Comparison of ENCODE assay signal across 7 cellular contexts in the genomic region with DNA sequence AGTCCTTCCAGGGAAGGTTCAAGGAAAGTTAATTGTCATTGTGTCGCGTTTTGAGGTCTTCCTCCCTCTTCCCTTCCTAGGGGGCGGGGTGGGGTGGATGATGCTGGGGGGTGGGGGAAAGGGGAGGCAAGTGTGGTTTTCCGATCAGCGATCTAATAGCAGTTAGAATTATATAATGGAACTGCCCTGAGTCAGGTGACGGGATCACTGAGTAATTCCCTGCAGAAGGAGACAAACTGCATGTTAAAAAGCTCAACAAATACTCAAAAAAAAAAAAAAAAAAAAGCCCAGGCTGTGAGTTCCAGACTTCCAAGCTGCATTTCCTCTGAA.
DNase-seq lines count a peak whose midpoint lies in the region; ATAC-seq lines count a peak whose summit lies in the region.

No MANE protein-coding gene starts in this region.

- H3K27me3 Mint-ChIP-seq in activated T-helper 2 cell treated with anti-CD3 and anti-CD28 coated beads, Interferon-gamma antibody, Interleukin-2, Interleukin-4, amounts not matched to agents 10 μg/mL and 5 μg/mL and 100 μg/mL, durations not matched to agents 14 hours and 24 hours and 36 hours (ENCODE audit: low read depth): peaks cover 46% of the 10 kb centered on the region
- H3K27me3 Mint-ChIP-seq in stimulated activated naive B cell treated with anti-CD40 and anti-IgM and Interleukin-4, amounts not matched to agents 10 μg/mL and 1 μg/mL and 100 μg/mL, for 72 hours: peaks cover 28 to 40% of the 10 kb centered on the region in 2 donors

- no peak overlapping the region for H3K27ac Mint-ChIP-seq in activated T-helper 2 cell treated with anti-CD3 and anti-CD28 coated beads, Interferon-gamma antibody, Interleukin-2, Interleukin-4, amounts not matched to agents 10 μg/mL and 5 μg/mL and 100 μg/mL, durations not matched to agents 14 hours and 24 hours and 36 hours
- H3K27ac Mint-ChIP-seq in stimulated activated naive B cell treated with anti-CD40 and anti-IgM and Interleukin-4, amounts not matched to agents 10 μg/mL and 1 μg/mL and 100 μg/mL, for 72 hours: peak overlapping the region; percentile 93

- no peaks in the 10 kb centered on the region for H3K36me3 Mint-ChIP-seq in activated T-helper 2 cell treated with anti-CD3 and anti-CD28 coated beads, Interferon-gamma antibody, Interleukin-2, Interleukin-4, amounts not matched to agents 10 μg/mL and 5 μg/mL and 100 μg/mL, durations not matched to agents 14 hours and 24 hours and 36 hours (ENCODE audit: low read depth)
- no peaks in the 10 kb centered on the region for H3K36me3 Mint-ChIP-seq in stimulated activated naive B cell treated with anti-CD40 and anti-IgM and Interleukin-4, amounts not matched to agents 10 μg/mL and 1 μg/mL and 100 μg/mL, for 72 hours

- H3K4me1 ChIP-seq in HUES48 (ENCODE audit: control insufficient read depth, insufficient read depth, low read length): peaks cover 32% of the 10 kb centered on the region

- H3K9me3 ChIP-seq in HUES48 (ENCODE audit: control insufficient read depth, insufficient read depth, low read length): no peaks in the 10 kb centered on the region
- H3K9me3 ChIP-seq in iPS-18c (ENCODE audit: control insufficient read depth, insufficient read depth, low read length): no peaks in the 10 kb centered on the region

- peaks cover 11% of the 10 kb centered on the region for H3K4me1 Mint-ChIP-seq in activated T-helper 2 cell treated with anti-CD3 and anti-CD28 coated beads, Interferon-gamma antibody, Interleukin-2, Interleukin-4, amounts not matched to agents 10 μg/mL and 5 μg/mL and 100 μg/mL, durations not matched to agents 14 hours and 24 hours and 36 hours (ENCODE audit: low read depth)
- H3K4me1 Mint-ChIP-seq in stimulated activated naive B cell treated with anti-CD40 and anti-IgM and Interleukin-4, amounts not matched to agents 10 μg/mL and 1 μg/mL and 100 μg/mL, for 72 hours: peaks cover 11 to 22% of the 10 kb centered on the region in 2 donors

- peak overlapping the region; percentile 77 for H3K4me3 Mint-ChIP-seq in activated T-helper 2 cell treated with anti-CD3 and anti-CD28 coated beads, Interferon-gamma antibody, Interleukin-2, Interleukin-4, amounts not matched to agents 10 μg/mL and 5 μg/mL and 100 μg/mL, durations not matched to agents 14 hours and 24 hours and 36 hours (ENCODE audit: low read depth)
- H3K4me3 Mint-ChIP-seq in stimulated activated naive B cell treated with anti-CD40 and anti-IgM and Interleukin-4, amounts not matched to agents 10 μg/mL and 1 μg/mL and 100 μg/mL, for 72 hours: peak overlapping the region; percentile 93 to 98

- H3K9ac ChIP-seq in HUES48 (ENCODE audit: low read depth, low read length): no peak overlapping the region; the same call in 1 of the 2 replicates

- peak overlapping the region; percentile 59 for H3K4me3 ChIP-seq in HUES48 (ENCODE audit: low read depth, low read length)
- peak overlapping the region; percentile 47; the same call in 1 of the 2 replicates for H3K4me3 ChIP-seq in iPS-18c (ENCODE audit: insufficient read depth, low read depth, low read length)

- intact Hi-C loops in activated T-helper 2 cell treated with anti-CD3 and anti-CD28 coated beads, Interferon-gamma antibody, Interleukin-2, Interleukin-4, amounts not matched to agents 10 μg/mL and 5 μg/mL and 100 μg/mL, durations not matched to agents 14 hours and 24 hours and 36 hours (cut with micrococcal nuclease): no loop called here

- peak in 1 of 2 donors; percentile 8 for ATAC-seq in stimulated activated naive B cell treated with anti-CD40 and anti-IgM and Interleukin-4, amounts not matched to agents 10 μg/mL and 1 μg/mL and 100 μg/mL, for 72 hours (replicated peaks)

- H3K36me3 ChIP-seq in HUES48 (ENCODE audit: control insufficient read depth, insufficient read depth, low read length): no peaks in the 10 kb centered on the region

- DNase-seq in activated T-helper 2 cell treated with anti-CD3 and anti-CD28 coated beads, Interferon-gamma antibody, Interleukin-2, Interleukin-4, amounts not matched to agents 10 μg/mL and 5 μg/mL and 100 μg/mL, durations not matched to agents 14 hours and 24 hours and 36 hours (ENCODE audit: low spot score): no peak
- no peak for DNase-seq in stimulated activated naive B cell treated with anti-CD40 and anti-IgM and Interleukin-4, amounts not matched to agents 10 μg/mL and 1 μg/mL and 100 μg/mL, for 72 hours
- DNase-seq in NCI-H748 (lab: John Stamatoyannopoulos, UW; ENCODE audit: unreplicated experiment): no peak
- no peak for DNase-seq in GDM1 (lab: John Stamatoyannopoulos, UW)
- DNase-seq in cerebellum (ENCODE audit: low spot score): no peak

- peaks cover 79% of the 10 kb centered on the region for H3K27me3 ChIP-seq in HUES48 (ENCODE audit: control insufficient read depth, insufficient read depth, low read length)

- peak overlapping the region; percentile 33 for H3K27ac ChIP-seq in HUES48 (ENCODE audit: low read depth, low read length)

- no peaks in the 10 kb centered on the region for H3K9me3 Mint-ChIP-seq in activated T-helper 2 cell treated with anti-CD3 and anti-CD28 coated beads, Interferon-gamma antibody, Interleukin-2, Interleukin-4, amounts not matched to agents 10 μg/mL and 5 μg/mL and 100 μg/mL, durations not matched to agents 14 hours and 24 hours and 36 hours
- no peaks in the 10 kb centered on the region for H3K9me3 Mint-ChIP-seq in stimulated activated naive B cell treated with anti-CD40 and anti-IgM and Interleukin-4, amounts not matched to agents 10 μg/mL and 1 μg/mL and 100 μg/mL, for 72 hours
